19 cellular contexts compared by ENCODE assay signal in the genomic region with DNA sequence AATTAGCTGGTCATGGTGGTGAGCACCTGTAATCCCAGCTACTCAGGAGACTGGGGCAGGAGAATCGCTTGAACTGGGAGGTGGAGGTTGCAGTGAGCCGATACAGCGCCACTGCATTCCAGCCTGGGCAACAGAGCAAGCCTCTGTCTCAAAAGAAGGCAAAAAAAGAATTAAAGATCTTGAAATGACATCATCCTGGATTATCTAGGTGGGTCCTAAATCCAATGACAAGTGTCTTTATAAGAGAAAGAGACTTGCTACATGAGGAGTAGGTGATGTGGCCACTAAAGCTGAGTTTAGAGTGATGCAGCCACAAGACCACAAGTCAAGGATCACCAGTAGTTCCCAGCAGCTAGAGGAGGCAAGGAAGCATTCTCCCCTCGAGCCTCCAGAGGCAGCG. TPM values are rescaled to one million over a fixed set of nuclear protein-coding genes. Genes with fewer than 3 reads are reported as not detected.
"Had no signal": no experiment of that assay in that cellular context is flagged by ENCODE, and none has a peak within 500 bp of the region (broad histone marks: within the 10 kb centered on the region; RNA-seq: fewer than 3 reads in every experiment).

No MANE protein-coding gene starts in this region.

- H3K27me3 ChIP-seq: ovary, testis, upper lobe of left lung had no signal

- H3K4me3 Mint-ChIP-seq: activated CD4-positive, alpha-beta memory T cell treated with anti-CD3 and anti-CD28 coated beads, Interleukin-2, amount 10 ng/mL, durations not matched to agents 7 days and 5 days; activated CD8-positive, alpha-beta memory T cell treated with anti-CD3 and anti-CD28 coated beads, Interleukin-2, amount 10 ng/mL, durations not matched to agents 7 days and 5 days; activated naive CD8-positive, alpha-beta T cell; natural killer cell had no signal

- H3K9me3 ChIP-seq: esophagus squamous epithelium, ovary, psoas muscle, testis, upper lobe of left lung had no signal

- H3K27ac ChIP-seq: esophagus squamous epithelium, ovary, psoas muscle, testis had no signal

- FAIRE-seq: bronchial epithelial cell, islet of Langerhans had no signal

- H3K4me3 ChIP-seq: esophagus squamous epithelium, ovary, psoas muscle, skin epidermis, testis, upper lobe of left lung had no signal

- H3K9me3 Mint-ChIP-seq: activated CD4-positive, alpha-beta memory T cell treated with anti-CD3 and anti-CD28 coated beads, Interleukin-2, amount 10 ng/mL, durations not matched to agents 7 days and 5 days; natural killer cell had no signal

- H3K27me3 Mint-ChIP-seq: activated CD4-positive, alpha-beta memory T cell treated with anti-CD3 and anti-CD28 coated beads, Interleukin-2, amount 10 ng/mL, durations not matched to agents 7 days and 5 days; activated CD8-positive, alpha-beta memory T cell treated with anti-CD3 and anti-CD28 coated beads, Interleukin-2, amount 10 ng/mL, durations not matched to agents 7 days and 5 days had no signal

- DNase-seq: activated CD4-positive, alpha-beta memory T cell treated with anti-CD3 and anti-CD28 coated beads, Interleukin-2, amount 10 ng/mL, durations not matched to agents 7 days and 5 days; activated CD4-positive, alpha-beta T cell treated with anti-CD3 and anti-CD28 coated beads for 48 hours; activated CD4-positive, CD25-positive, alpha-beta regulatory T cell; activated CD8-positive, alpha-beta memory T cell treated with anti-CD3 and anti-CD28 coated beads, Interleukin-2, amount 10 ng/mL, durations not matched to agents 7 days and 5 days; effector CD8-positive, alpha-beta T cell; esophagus squamous epithelium; left cardiac atrium; natural killer cell; ovary; psoas muscle; right cardiac atrium; stimulated activated CD4-positive, alpha-beta T cell treated with anti-CD3 and anti-CD28 coated beads, Interleukin-15, amount 100 ng/mL, for 24 hours; stimulated activated CD4-positive, alpha-beta T cell treated with anti-CD3 and anti-CD28 coated beads, Interleukin-2, amount 100 ng/mL, for 48 hours; testis; upper lobe of left lung had no signal

- H3K4me1 ChIP-seq: esophagus squamous epithelium, psoas muscle, testis had no signal

- ATAC-seq: activated CD8-positive, alpha-beta memory T cell treated with anti-CD3 and anti-CD28 coated beads, Interleukin-2, amount 10 ng/mL, durations not matched to agents 7 days and 5 days; left cardiac atrium; natural killer cell; psoas muscle; right cardiac atrium had no signal

- H3K27ac Mint-ChIP-seq: activated CD4-positive, alpha-beta memory T cell treated with anti-CD3 and anti-CD28 coated beads, Interleukin-2, amount 10 ng/mL, durations not matched to agents 7 days and 5 days; activated CD8-positive, alpha-beta memory T cell treated with anti-CD3 and anti-CD28 coated beads, Interleukin-2, amount 10 ng/mL, durations not matched to agents 7 days and 5 days; activated naive CD8-positive, alpha-beta T cell; natural killer cell had no signal

- H3K36me3 ChIP-seq: esophagus squamous epithelium, ovary had no signal

- H3K36me3 Mint-ChIP-seq: activated naive CD8-positive, alpha-beta T cell; natural killer cell had no signal

RNA-seq across cellular contexts. Expression of a gene that starts 15.8 kb away (rescaled TPM):
- total RNA-seq: bronchial epithelial cell had no signal
